In genomic region chr10:21526952-21527633, GRCh38 we compare ENCODE assay signal across 1 cellular context.
A peak's percentile ranks its signal among the peaks of the same experiment; 100 is the strongest.
TF ChIP-seq lines count a peak whose summit lies in the region.

No MANE protein-coding gene starts in this region.

TF ChIP-seq in H1, 55 proteins besides CTCF, POLR2A, EP300 and RAD21:
- TF ChIP-seq, protein P1, sequence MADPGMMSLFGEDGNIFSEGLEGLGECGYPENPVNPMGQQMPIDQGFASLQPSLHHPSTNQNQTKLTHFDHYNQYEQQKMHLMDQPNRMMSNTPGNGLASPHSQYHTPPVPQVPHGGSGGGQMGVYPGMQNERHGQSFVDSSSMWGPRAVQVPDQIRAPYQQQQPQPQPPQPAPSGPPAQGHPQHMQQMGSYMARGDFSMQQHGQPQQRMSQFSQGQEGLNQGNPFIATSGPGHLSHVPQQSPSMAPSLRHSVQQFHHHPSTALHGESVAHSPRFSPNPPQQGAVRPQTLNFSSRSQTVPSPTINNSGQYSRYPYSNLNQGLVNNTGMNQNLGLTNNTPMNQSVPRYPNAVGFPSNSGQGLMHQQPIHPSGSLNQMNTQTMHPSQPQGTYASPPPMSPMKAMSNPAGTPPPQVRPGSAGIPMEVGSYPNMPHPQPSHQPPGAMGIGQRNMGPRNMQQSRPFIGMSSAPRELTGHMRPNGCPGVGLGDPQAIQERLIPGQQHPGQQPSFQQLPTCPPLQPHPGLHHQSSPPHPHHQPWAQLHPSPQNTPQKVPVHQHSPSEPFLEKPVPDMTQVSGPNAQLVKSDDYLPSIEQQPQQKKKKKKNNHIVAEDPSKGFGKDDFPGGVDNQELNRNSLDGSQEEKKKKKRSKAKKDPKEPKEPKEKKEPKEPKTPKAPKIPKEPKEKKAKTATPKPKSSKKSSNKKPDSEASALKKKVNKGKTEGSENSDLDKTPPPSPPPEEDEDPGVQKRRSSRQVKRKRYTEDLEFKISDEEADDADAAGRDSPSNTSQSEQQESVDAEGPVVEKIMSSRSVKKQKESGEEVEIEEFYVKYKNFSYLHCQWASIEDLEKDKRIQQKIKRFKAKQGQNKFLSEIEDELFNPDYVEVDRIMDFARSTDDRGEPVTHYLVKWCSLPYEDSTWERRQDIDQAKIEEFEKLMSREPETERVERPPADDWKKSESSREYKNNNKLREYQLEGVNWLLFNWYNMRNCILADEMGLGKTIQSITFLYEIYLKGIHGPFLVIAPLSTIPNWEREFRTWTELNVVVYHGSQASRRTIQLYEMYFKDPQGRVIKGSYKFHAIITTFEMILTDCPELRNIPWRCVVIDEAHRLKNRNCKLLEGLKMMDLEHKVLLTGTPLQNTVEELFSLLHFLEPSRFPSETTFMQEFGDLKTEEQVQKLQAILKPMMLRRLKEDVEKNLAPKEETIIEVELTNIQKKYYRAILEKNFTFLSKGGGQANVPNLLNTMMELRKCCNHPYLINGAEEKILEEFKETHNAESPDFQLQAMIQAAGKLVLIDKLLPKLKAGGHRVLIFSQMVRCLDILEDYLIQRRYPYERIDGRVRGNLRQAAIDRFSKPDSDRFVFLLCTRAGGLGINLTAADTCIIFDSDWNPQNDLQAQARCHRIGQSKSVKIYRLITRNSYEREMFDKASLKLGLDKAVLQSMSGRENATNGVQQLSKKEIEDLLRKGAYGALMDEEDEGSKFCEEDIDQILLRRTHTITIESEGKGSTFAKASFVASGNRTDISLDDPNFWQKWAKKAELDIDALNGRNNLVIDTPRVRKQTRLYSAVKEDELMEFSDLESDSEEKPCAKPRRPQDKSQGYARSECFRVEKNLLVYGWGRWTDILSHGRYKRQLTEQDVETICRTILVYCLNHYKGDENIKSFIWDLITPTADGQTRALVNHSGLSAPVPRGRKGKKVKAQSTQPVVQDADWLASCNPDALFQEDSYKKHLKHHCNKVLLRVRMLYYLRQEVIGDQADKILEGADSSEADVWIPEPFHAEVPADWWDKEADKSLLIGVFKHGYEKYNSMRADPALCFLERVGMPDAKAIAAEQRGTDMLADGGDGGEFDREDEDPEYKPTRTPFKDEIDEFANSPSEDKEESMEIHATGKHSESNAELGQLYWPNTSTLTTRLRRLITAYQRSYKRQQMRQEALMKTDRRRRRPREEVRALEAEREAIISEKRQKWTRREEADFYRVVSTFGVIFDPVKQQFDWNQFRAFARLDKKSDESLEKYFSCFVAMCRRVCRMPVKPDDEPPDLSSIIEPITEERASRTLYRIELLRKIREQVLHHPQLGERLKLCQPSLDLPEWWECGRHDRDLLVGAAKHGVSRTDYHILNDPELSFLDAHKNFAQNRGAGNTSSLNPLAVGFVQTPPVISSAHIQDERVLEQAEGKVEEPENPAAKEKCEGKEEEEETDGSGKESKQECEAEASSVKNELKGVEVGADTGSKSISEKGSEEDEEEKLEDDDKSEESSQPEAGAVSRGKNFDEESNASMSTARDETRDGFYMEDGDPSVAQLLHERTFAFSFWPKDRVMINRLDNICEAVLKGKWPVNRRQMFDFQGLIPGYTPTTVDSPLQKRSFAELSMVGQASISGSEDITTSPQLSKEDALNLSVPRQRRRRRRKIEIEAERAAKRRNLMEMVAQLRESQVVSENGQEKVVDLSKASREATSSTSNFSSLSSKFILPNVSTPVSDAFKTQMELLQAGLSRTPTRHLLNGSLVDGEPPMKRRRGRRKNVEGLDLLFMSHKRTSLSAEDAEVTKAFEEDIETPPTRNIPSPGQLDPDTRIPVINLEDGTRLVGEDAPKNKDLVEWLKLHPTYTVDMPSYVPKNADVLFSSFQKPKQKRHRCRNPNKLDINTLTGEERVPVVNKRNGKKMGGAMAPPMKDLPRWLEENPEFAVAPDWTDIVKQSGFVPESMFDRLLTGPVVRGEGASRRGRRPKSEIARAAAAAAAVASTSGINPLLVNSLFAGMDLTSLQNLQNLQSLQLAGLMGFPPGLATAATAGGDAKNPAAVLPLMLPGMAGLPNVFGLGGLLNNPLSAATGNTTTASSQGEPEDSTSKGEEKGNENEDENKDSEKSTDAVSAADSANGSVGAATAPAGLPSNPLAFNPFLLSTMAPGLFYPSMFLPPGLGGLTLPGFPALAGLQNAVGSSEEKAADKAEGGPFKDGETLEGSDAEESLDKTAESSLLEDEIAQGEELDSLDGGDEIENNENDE (IDR thresholded peaks at IDR 0.05; ENCODE audit: insufficient replicate concordance, low read length): no peak
- TF ChIP-seq RXRA (IDR thresholded peaks at IDR 0.05; ENCODE audit: insufficient read depth, low read depth, low read length) (no peak), HDAC2 (IDR thresholded peaks at IDR 0.05; ENCODE audit: borderline replicate concordance in 1 of 2, low read depth in 2 of 2, low read length in 2 of 2) (0 out of 4 replicates have a peak, but pooled peaks of 1 of the 2 experiments have one; percentile 17), KDM4A (IDR thresholded peaks at IDR 0.05; ENCODE audit: low read depth, low read length, severe bottlenecking) (no peak), ASH2L (IDR thresholded peaks at IDR 0.05; ENCODE audit: low read length) (peak; percentile 49), BCL11A (IDR thresholded peaks at IDR 0.05; ENCODE audit: low read depth in 2 of 2, low read length in 2 of 2) (no peak), KDM1A (IDR thresholded peaks at IDR 0.05; ENCODE audit: borderline replicate concordance, low read length) (no peak), TAF7 (optimal IDR thresholded peaks at IDR 0.05; ENCODE audit: borderline replicate concordance, low read depth, low read length) (no peak), GTF2F1 (IDR thresholded peaks at IDR 0.05; ENCODE audit: borderline replicate concordance, low read depth, low read length) (no peak), SIN3A (conservative IDR thresholded peaks at IDR 0.05 in 1 of 2, IDR thresholded peaks at IDR 0.05 in 1 of 2; ENCODE audit: low read depth in 1 of 2, low read length in 2 of 2) (peak in 1 of 2 experiments; percentile 45; a peak in 1 of 4 replicates), TBP (IDR thresholded peaks at IDR 0.05; ENCODE audit: low read depth, low read length) (peak; percentile 72), POLR2AphosphoS5 (IDR thresholded peaks at IDR 0.05; ENCODE audit: low read depth, low read length) (peak; percentile 84), GABPA (IDR thresholded peaks at IDR 0.05; ENCODE audit: borderline replicate concordance, insufficient read depth, low read length) (no peak), MAX (IDR thresholded peaks at IDR 0.05) (peak; percentile 30; the same call in 1 of the 2 replicates), TAF1 (IDR thresholded peaks at IDR 0.05; ENCODE audit: low read depth, low read length) (peak; percentile 73), JUND (IDR thresholded peaks at IDR 0.05; ENCODE audit: low read length) (no peak), PHF8 (conservative IDR thresholded peaks at IDR 0.05; ENCODE audit: low read depth, low read length) (0 out of 2 replicates have a peak, but pooled peaks have one; percentile 63), TEAD4 (IDR thresholded peaks at IDR 0.05; ENCODE audit: low read depth, low read length) (peak; percentile 7; the same call in 1 of the 2 replicates)
